Comparison of ENCODE assay signal across 1 cellular context in genomic region chr14:104363891-104364760, GRCh38.
TF ChIP-seq lines count a peak whose summit lies in the region.

No MANE protein-coding gene starts in this region.

TF ChIP-seq in SK-N-SH treated with all-trans-retinoic acid at 6 μM for 48 hours, 23 proteins besides CTCF, POLR2A, EP300 and RAD21 (continued from another document):
- no peak for TF ChIP-seq CREB5 (CRISPR knock-in tag; IDR thresholded peaks at IDR 0.05; ENCODE audit: low read depth)
- TF ChIP-seq OSR1 (CRISPR knock-in tag; IDR thresholded peaks at IDR 0.05) = no peak
- TF ChIP-seq ZC3H10 (CRISPR knock-in tag; IDR thresholded peaks at IDR 0.05) = no peak
